Comparison of ENCODE assay signal across 8 cellular contexts in genomic region chr7:149497467-149498261, GRCh38. TPM values are rescaled to one million over a fixed set of nuclear protein-coding genes. Genes with fewer than 3 reads are reported as not detected.
DNase-seq lines count a peak whose midpoint lies in the region; ATAC-seq, FAIRE-seq and TF ChIP-seq lines count a peak whose summit lies in the region.

Gene ZNF746, minus strand, starts transcription at chr7:149497809. Its CDS starts 273 bp downstream, at chr7:149497536.

- TF ChIP-seq POLR2A in thyroid gland (IDR thresholded peaks at IDR 0.05) = peak in 1 of 2 donors; percentile 63

- H3K4me3 Mint-ChIP-seq in activated naive CD8-positive, alpha-beta T cell = peak within 1 kb of the TSS; percentile 97

- H3K4me1 Mint-ChIP-seq in activated naive CD8-positive, alpha-beta T cell (ENCODE audit: low read depth) = peaks cover 20% of the 10 kb centered on the region

- no peak for FAIRE-seq in pancreas (lab: Jason Lieb, UNC)

- H3K27me3 ChIP-seq in GM06990 (replicated peaks; ENCODE audit: control insufficient read depth, insufficient read depth, low read length) (no peaks in the 10 kb centered on the region), pancreas (no peaks in the 10 kb centered on the region), thyroid gland (no peaks in the 10 kb centered on the region)

- peak within 1 kb of the TSS; percentile 94 for H3K27ac Mint-ChIP-seq in activated naive CD8-positive, alpha-beta T cell

- H3K36me3 Mint-ChIP-seq in activated naive CD8-positive, alpha-beta T cell = no peaks in the 10 kb centered on the region

- H3K9me3 ChIP-seq in pancreas = no peaks in the 10 kb centered on the region
- H3K9me3 ChIP-seq in thyroid gland = no peaks in the 10 kb centered on the region

- H3K4me3 ChIP-seq in GM06990 (replicated peaks; ENCODE audit: low read depth, low read length) = peak within 1 kb of the TSS; percentile 80
- H3K4me3 ChIP-seq in LNCaP clone FGC (ENCODE audit: low read depth, low read length) = peak within 1 kb of the TSS; percentile 88
- H3K4me3 ChIP-seq in pancreas = peak within 1 kb of the TSS; percentile 48 to 80 (median 70)
- peak within 1 kb of the TSS; percentile 6 to 65 (median 64) for H3K4me3 ChIP-seq in thyroid gland (replicated peaks in 1 of 3)

- peak; percentile 93 for ATAC-seq in Right ventricle myocardium inferior
- peak; percentile 95 to 97 (median 96) for ATAC-seq in pancreas

- H3K36me3 ChIP-seq in GM06990 (ENCODE audit: control insufficient read depth, insufficient read depth, low read length) (peaks cover 6% of the 10 kb centered on the region), pancreas (peaks cover 0 to 14% (median 12%) of the 10 kb centered on the region in 3 donors), thyroid gland (peaks cover 14% of the 10 kb centered on the region in 2 donors)

- peak within 1 kb of the TSS; percentile 31 to 74 (median 70) for H3K27ac ChIP-seq in pancreas
- peak within 1 kb of the TSS; percentile 55 to 89 (median 81) for H3K27ac ChIP-seq in thyroid gland

- H3K9me3 Mint-ChIP-seq in activated naive CD8-positive, alpha-beta T cell (ENCODE audit: low read depth) = no peaks in the 10 kb centered on the region

- peak; percentile 38 for TF ChIP-seq CTCF in GM06990 (IDR thresholded peaks at IDR 0.05; ENCODE audit: insufficient read depth, low read length, poor library complexity, severe bottlenecking)
- peak; percentile 88 for TF ChIP-seq CTCF in LNCaP clone FGC (IDR thresholded peaks at IDR 0.05; ENCODE audit: control insufficient read depth, extremely low read depth, insufficient read depth)
- TF ChIP-seq CTCF in pancreas (IDR thresholded peaks at IDR 0.05) = peak; percentile 16 to 42 (median 34)
- peak in 3 of 6 experiments; percentile 76 to 91 (median 79) for TF ChIP-seq CTCF in thyroid gland (IDR thresholded peaks at IDR 0.05)

- H3K27me3 Mint-ChIP-seq in activated naive CD8-positive, alpha-beta T cell = no peaks in the 10 kb centered on the region

- H3K4me1 ChIP-seq in pancreas (peaks cover 0 to 15% (median 0%) of the 10 kb centered on the region in 3 donors), thyroid gland (peaks cover 9 to 14% of the 10 kb centered on the region in 2 donors)

- DNase-seq in GM06990 (ENCODE audit: extremely low read depth, insufficient read length) (peak; percentile 88), GOT3 (lab: John Stamatoyannopoulos, UW) (peak; percentile 52), LNCaP clone FGC (ENCODE audit: low read depth) (peak; percentile 42), SKM-1 treated with dmso at 0.1 percent for 144 hours (lab: John Stamatoyannopoulos, UW; ENCODE audit: unreplicated experiment) (peak; percentile 56), Right ventricle myocardium inferior (ENCODE audit: missing footprints) (peak; percentile 96), pancreas (peak; percentile 79 to 95 (median 86)), thyroid gland (peak; percentile 76 to 81)

- intact Hi-C loops in Right ventricle myocardium inferior (cut with DNase I) (loop anchor here (5.0 to 10.0 kb wide), 2 partner anchors 127 to 235 kb away; partner anchors contain the start of gene ZNF783), pancreas (cut with DNase I) (no loop called here), thyroid gland (cut with DNase I) (no loop called here)

- 0% methylated on average over 73 to 109 of the region's 109 CpGs for WGBS in pancreas, 2 donors
- WGBS in thyroid gland, 2 donors = 0% methylated on average over 10 of the region's 109 CpGs; no CpG with 5 or more reads in 1 of the 2 donors

RNA-seq across cellular contexts. Expression of gene ZNF746, which starts in this region (rescaled TPM):
- 8.4 TPM for total RNA-seq in Right ventricle myocardium inferior
- total RNA-seq in pancreas = 10 to 100 TPM in 1 of 6 donors, 1 to 10 TPM in 5; 6.3 to 10.9 (median 6.4) TPM
- polyA plus RNA-seq in pancreas = 1 to 10 TPM; 9.5 to 9.8 TPM
- total RNA-seq in thyroid gland = 10 to 100 TPM; 19.5 to 27.7 (median 24.0) TPM

Comparison
In these comparisons a context has a peak if more than half of its experiments do, and no peak if none do; other contexts are left out.
1. Peak in every context shown above with its lines: DNase-seq, ATAC-seq, H3K4me3 ChIP-seq and H3K27ac ChIP-seq.
2. DNase-seq: peak in every context shown above with its lines; median percentile 96 in Right ventricle myocardium inferior; 88 in GM06990; 86 in pancreas; 78 in thyroid gland; 56 in SKM-1 treated with dmso at 0.1 percent for 144 hours; 52 in GOT3; 42 in LNCaP clone FGC.